ENCODE assay signal across 15 cellular contexts in genomic region chr17:80596760-80597608, GRCh38. TPM values are rescaled to one million over a fixed set of nuclear protein-coding genes. Genes with fewer than 3 reads are reported as not detected.
A peak's percentile ranks its signal among the peaks of the same experiment; 100 is the strongest.
DNase-seq lines count a peak whose midpoint lies in the region; FAIRE-seq and TF ChIP-seq lines count a peak whose summit lies in the region.
"Had no signal": no experiment of that assay in that cellular context is flagged by ENCODE, and none has a peak within 500 bp of the region (broad histone marks: within the 10 kb centered on the region; RNA-seq: fewer than 3 reads in every experiment).

No MANE protein-coding gene starts in this region.

- no peak overlapping the region for H3K4me3 Mint-ChIP-seq in dendritic cell treated with granulocyte-macrophage colony-stimulating factor and Interleukin-4, amounts not matched to agents 40 ng/mL and 50 ng/mL, for 4 days

- FAIRE-seq in GM12891 (lab: Jason Lieb, UNC) = no peak

- peak overlapping the region; percentile 2 for H3K27ac Mint-ChIP-seq in dendritic cell treated with granulocyte-macrophage colony-stimulating factor and Interleukin-4, amounts not matched to agents 40 ng/mL and 50 ng/mL, for 4 days

- DNase-seq in activated naive CD4-positive, alpha-beta T cell treated with Interleukin-2 at 50 U/mL for 16 hours = peak; percentile 18
- DNase-seq in activated naive CD4-positive, alpha-beta T cell (lab: John Stamatoyannopoulos, UW) = no peak
- peak; percentile 54 for DNase-seq in stimulated activated CD8-positive, alpha-beta memory T cell treated with anti-CD3 and anti-CD28 coated beads, Interleukin-4, amount 100 ng/mL, for 48 hours
- no peak for DNase-seq in cortex of kidney (lab: John Stamatoyannopoulos, UW)
- DNase-seq in GM12891 (ENCODE audit: insufficient read length, low spot score) = no peak
- DNase-seq in 8988T = no peak
- DNase-seq: anterior cingulate cortex, DND-41, heart left ventricle, NCI-H1417, NCI-H526, SHP77 treated with DMSO at 0.1 percent for 48 hours had no signal

- H3K36me3 Mint-ChIP-seq in dendritic cell treated with granulocyte-macrophage colony-stimulating factor and Interleukin-4, amounts not matched to agents 40 ng/mL and 50 ng/mL, for 4 days (ENCODE audit: low read depth) = no peaks in the 10 kb centered on the region

- intact Hi-C loops in dendritic cell treated with granulocyte-macrophage colony-stimulating factor and Interleukin-4, amounts not matched to agents 40 ng/mL and 50 ng/mL, for 4 days (cut with micrococcal nuclease) = no loop called here

- no peaks in the 10 kb centered on the region for H3K27me3 Mint-ChIP-seq in dendritic cell treated with granulocyte-macrophage colony-stimulating factor and Interleukin-4, amounts not matched to agents 40 ng/mL and 50 ng/mL, for 4 days

- peaks cover 51% of the 10 kb centered on the region for H3K4me1 Mint-ChIP-seq in dendritic cell treated with granulocyte-macrophage colony-stimulating factor and Interleukin-4, amounts not matched to agents 40 ng/mL and 50 ng/mL, for 4 days (ENCODE audit: low read depth)

- H3K9me3 Mint-ChIP-seq in dendritic cell treated with granulocyte-macrophage colony-stimulating factor and Interleukin-4, amounts not matched to agents 40 ng/mL and 50 ng/mL, for 4 days = no peaks in the 10 kb centered on the region

- no peak for TF ChIP-seq POLR2A in GM12891 (IDR thresholded peaks at IDR 0.05; ENCODE audit: low read depth, low read length)

- peak overlapping the region; percentile 93 for H3K27ac ChIP-seq in VCaP
- H3K27ac ChIP-seq: heart left ventricle, neutrophil had no signal

- no peak for TF ChIP-seq CTCF in VCaP (conservative IDR thresholded peaks at IDR 0.05)

TF ChIP-seq in GM12891, 5 proteins besides CTCF, POLR2A, EP300 and RAD21:
- TF ChIP-seq SPI1 (IDR thresholded peaks at IDR 0.05; ENCODE audit: low read depth, low read length) (no peak), POLR2AphosphoS5 (IDR thresholded peaks at IDR 0.05; ENCODE audit: low read depth, low read length) (no peak), TAF1 (IDR thresholded peaks at IDR 0.05; ENCODE audit: low read depth, low read length) (no peak), POU2F2 (IDR thresholded peaks at IDR 0.05; ENCODE audit: low read depth, low read length) (no peak), PAX5 (IDR thresholded peaks at IDR 0.05; ENCODE audit: insufficient read depth, low read length, severe bottlenecking) (no peak)
TF ChIP-seq in GM12891: peak in this region for 0.

RNA-seq across cellular contexts. Expression of gene RPTOR, which starts 52.3 kb away (rescaled TPM):
- polyA plus RNA-seq in GM12891 (2012; ENCODE audit: low read depth, missing spikeins) = 9.2 TPM

Comparison
In these comparisons a context has a peak if more than half of its experiments do, and no peak if none do; other contexts are left out.
1. DNase-seq: peak in activated naive CD4-positive, alpha-beta T cell treated with Interleukin-2 at 50 U/mL for 16 hours (single experiment) and stimulated activated CD8-positive, alpha-beta memory T cell treated with anti-CD3 and anti-CD28 coated beads, Interleukin-4, amount 100 ng/mL, for 48 hours (single experiment); none in activated naive CD4-positive, alpha-beta T cell (0 of 4), cortex of kidney (single experiment), GM12891 (single experiment) and 8988T (single experiment).